8 cellular contexts compared by ENCODE assay signal in genomic region chr3:101778385-101779046, GRCh38. TPM values are rescaled to one million over a fixed set of nuclear protein-coding genes. Genes with fewer than 3 reads are reported as not detected.
DNase-seq lines count a peak whose midpoint lies in the region; ATAC-seq and TF ChIP-seq lines count a peak whose summit lies in the region.

No MANE protein-coding gene starts in this region.

- no peaks in the 10 kb centered on the region for H3K27me3 ChIP-seq in CD4-positive, alpha-beta T cell (ENCODE audit: control insufficient read depth, insufficient read depth, low read length)
- H3K27me3 ChIP-seq in MM.1S (replicated peaks; ENCODE audit: insufficient read depth, low read length) (no peaks in the 10 kb centered on the region), ectodermal cell (ENCODE audit: control insufficient read depth, insufficient read depth, low read length, poor library complexity, severe bottlenecking) (peaks cover 9% of the 10 kb centered on the region)

- DNase-seq in CD4-positive, alpha-beta T cell, result no peak
- peak; percentile 27 for DNase-seq in MM.1S
- no peak for DNase-seq in neural crest cell (ENCODE audit: low read depth, low spot score)
- DNase-seq in activated effector memory CD4-positive, alpha-beta T cell treated with anti-CD3 and anti-CD28 coated beads, Interleukin-2, amount 50 U/mL, for 16 hours, result no peak
- DNase-seq in HK-2 (ENCODE audit: unreplicated experiment), result no peak
- DNase-seq in HCEC 1CT, result no peak

- TF ChIP-seq CTCF in CD4-positive, alpha-beta T cell (IDR thresholded peaks at IDR 0.05), result no peak
- TF ChIP-seq CTCF in MM.1S (IDR thresholded peaks at IDR 0.05; ENCODE audit: low read length) (no peak), neural crest cell (conservative IDR thresholded peaks at IDR 0.05) (no peak)

- intact Hi-C loops in CD4-positive, alpha-beta T cell (cut with DNase I, micrococcal nuclease), result loop anchor here (2.0 to 10.0 kb wide), 4 partner anchors 54 to 1066 kb away; partner anchors contain the start of genes CEP97 (in 1 of the 2), PCNP (in 1 of the 2) and ZBTB11 (in 1 of the 2)

- no peaks in the 10 kb centered on the region for H3K27me3 Mint-ChIP-seq in CD4-positive, alpha-beta T cell
- H3K27me3 Mint-ChIP-seq in neural crest cell (ENCODE audit: low read depth), result no peaks in the 10 kb centered on the region

- peak overlapping the region; percentile 100 for H3K27ac Mint-ChIP-seq in CD4-positive, alpha-beta T cell
- peak overlapping the region; percentile 81 for H3K27ac Mint-ChIP-seq in neural crest cell (ENCODE audit: unreplicated experiment)

- H3K4me1 ChIP-seq in MM.1S (ENCODE audit: low read length) (peaks cover 22% of the 10 kb centered on the region), ectodermal cell (ENCODE audit: control insufficient read depth, insufficient read depth, low read length) (no peaks in the 10 kb centered on the region)

- POLR2A ChIA-PET in CD4-positive, alpha-beta T cell (lab: Charles Lee), result interaction anchor here (0.6 to 1.8 kb wide), 25 partner anchors 10 to 451 kb away, joined by 3 to 51 read pairs (median 5); partner anchors contain the start of genes CEP97, NFKBIZ, PCNP and RPL24

- peaks cover 41% of the 10 kb centered on the region for H3K79me2 ChIP-seq in MM.1S (ENCODE audit: low read length)

- peak overlapping the region; percentile 57 for H2AFZ ChIP-seq in MM.1S (ENCODE audit: low read length)

- H4K20me1 ChIP-seq in MM.1S (ENCODE audit: insufficient read depth, low read length), result no peaks in the 10 kb centered on the region

- peaks cover 55% of the 10 kb centered on the region for H3K4me1 Mint-ChIP-seq in CD4-positive, alpha-beta T cell (ENCODE audit: low read depth)
- H3K4me1 Mint-ChIP-seq in neural crest cell, result peaks cover 27% of the 10 kb centered on the region

- 33 to 34% methylated on average over 21 of the region's 21 CpGs for WGBS in ectodermal cell, 2 experiments

- no peaks in the 10 kb centered on the region for H3K9me3 Mint-ChIP-seq in CD4-positive, alpha-beta T cell
- no peaks in the 10 kb centered on the region for H3K9me3 Mint-ChIP-seq in neural crest cell

- H3K36me3 ChIP-seq in MM.1S (replicated peaks; ENCODE audit: insufficient read depth, low read length), result 0 out of 2 replicates have a peak, but pooled peaks cover 1% of the 10 kb centered on the region
- H3K36me3 ChIP-seq in ectodermal cell (ENCODE audit: control insufficient read depth, insufficient read depth, low read length), result no peaks in the 10 kb centered on the region

- H3K4me3 ChIP-seq in MM.1S (ENCODE audit: low read length) (peak overlapping the region; percentile 89), ectodermal cell (ENCODE audit: insufficient read depth, low read depth, low read length) (peak overlapping the region; percentile 83)

- peak overlapping the region; percentile 92 for H3K4me2 ChIP-seq in MM.1S (ENCODE audit: low read depth, low read length)

- ATAC-seq in CD4-positive, alpha-beta T cell (ENCODE audit: poor library complexity), result no peak
- ATAC-seq in HG03045 (IDR thresholded peaks at IDR 0.05; ENCODE audit: unreplicated experiment), result no peak

- peak overlapping the region; percentile 95 for H3K9ac ChIP-seq in MM.1S (ENCODE audit: low read length)

- H3K9me2 ChIP-seq in MM.1S (replicated peaks; ENCODE audit: insufficient read depth, low read length), result no peaks in the 10 kb centered on the region

- H3K9me3 ChIP-seq in CD4-positive, alpha-beta T cell (ENCODE audit: control insufficient read depth, low read length), result no peaks in the 10 kb centered on the region
- H3K9me3 ChIP-seq in MM.1S (replicated peaks; ENCODE audit: insufficient read depth, low read length) (no peaks in the 10 kb centered on the region), ectodermal cell (ENCODE audit: control insufficient read depth, low read length) (no peaks in the 10 kb centered on the region)

- peaks cover 54% of the 10 kb centered on the region for H3F3A ChIP-seq in MM.1S (ENCODE audit: insufficient read depth, low read length)

- H3K36me3 Mint-ChIP-seq in CD4-positive, alpha-beta T cell (ENCODE audit: low read depth), result peaks cover 28% of the 10 kb centered on the region
- H3K36me3 Mint-ChIP-seq in neural crest cell (ENCODE audit: low read depth), result peaks cover 3% of the 10 kb centered on the region

- CTCF ChIA-PET in CD4-positive, alpha-beta T cell (lab: Charles Lee), result interaction anchor here (1.2 to 1.4 kb wide), 2 partner anchors 24 to 54 kb away, joined by 5 to 6 read pairs; partner anchors contain the start of gene CEP97

- H3K4me3 Mint-ChIP-seq in CD4-positive, alpha-beta T cell, result peak overlapping the region; percentile 98
- peak overlapping the region; percentile 93 for H3K4me3 Mint-ChIP-seq in neural crest cell

- peak overlapping the region; percentile 89 for H3K27ac ChIP-seq in CD4-positive, alpha-beta T cell (ENCODE audit: low read depth, low read length)
- H3K27ac ChIP-seq in MM.1S (ENCODE audit: low read length), result peak overlapping the region; percentile 91
- no peak overlapping the region for H3K27ac ChIP-seq in ectodermal cell (ENCODE audit: insufficient read depth, low read depth, low read length, poor library complexity, severe bottlenecking)

RNA-seq across cellular contexts. Expression of gene NXPE3, which starts 0.5 kb away (rescaled TPM):
- 10 to 100 TPM; 37.4 to 37.5 TPM for total RNA-seq in CD4-positive, alpha-beta T cell
- polyA plus RNA-seq in ectodermal cell (2013, experiment 1 of 4), result 20.1 TPM
- polyA plus RNA-seq in ectodermal cell (2013, experiment 2 of 4), result 19.3 TPM
- polyA plus RNA-seq in ectodermal cell (2013, experiment 3 of 4), result 13.2 TPM
- 15.4 TPM for polyA plus RNA-seq in ectodermal cell (2013, experiment 4 of 4)
- 23.0 and 25.7 TPM in 2 replicates for total RNA-seq in neural crest cell

RNA-seq across cellular contexts. Expression of gene CEP97, which starts 54.1 kb away (rescaled TPM):
- total RNA-seq in CD4-positive, alpha-beta T cell, result 1 to 10 TPM; 6.3 to 6.6 TPM
- 20.4 TPM for polyA plus RNA-seq in ectodermal cell (2013, experiment 1 of 4)
- polyA plus RNA-seq in ectodermal cell (2013, experiment 2 of 4), result 16.3 TPM
- 14.1 TPM for polyA plus RNA-seq in ectodermal cell (2013, experiment 3 of 4)
- 16.5 TPM for polyA plus RNA-seq in ectodermal cell (2013, experiment 4 of 4)
- total RNA-seq in neural crest cell, result 25.1 and 27.4 TPM in 2 replicates
